ENCODE assay signal across 1 cellular context in the genomic region with DNA sequence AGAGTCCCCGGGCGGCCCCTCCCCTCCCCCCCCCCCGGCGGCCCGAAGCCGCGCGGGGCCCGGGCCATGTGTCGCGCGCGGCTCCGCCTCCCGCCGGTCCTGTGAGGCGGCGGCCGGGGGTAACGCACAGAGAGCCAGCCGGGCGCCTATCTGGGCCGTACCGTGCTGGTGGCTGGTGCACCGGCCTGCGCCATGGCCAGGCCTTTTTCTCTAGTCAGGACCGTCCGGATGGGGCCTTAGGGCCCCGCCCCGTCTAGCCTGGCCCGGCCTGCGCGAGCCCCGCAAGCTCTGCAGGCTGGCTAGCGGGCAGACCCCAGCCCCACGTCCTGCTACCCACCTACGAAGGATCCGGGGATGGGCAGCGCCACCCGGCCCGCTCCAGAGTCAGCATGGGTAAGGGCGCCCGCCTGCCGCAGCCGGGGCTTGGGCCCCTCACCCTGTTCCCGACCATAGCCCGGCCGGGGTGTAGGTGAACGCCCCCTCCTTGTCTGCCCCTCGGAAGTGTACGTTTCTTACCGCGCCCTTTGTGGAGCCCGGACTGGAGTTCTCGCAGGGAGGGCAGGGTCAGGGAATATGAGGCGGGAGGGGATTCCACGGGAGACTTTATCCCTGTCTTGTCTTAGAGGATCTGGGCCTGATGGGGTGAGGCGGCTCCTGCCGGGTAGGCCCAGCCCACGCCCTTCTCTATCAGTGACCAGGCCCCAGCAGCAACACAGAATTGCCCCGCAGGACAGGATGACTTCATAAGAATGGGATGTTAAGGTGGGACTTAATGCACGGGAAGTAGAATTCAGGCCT.
TF ChIP-seq lines count a peak whose summit lies in the region.

A gene with protein sequence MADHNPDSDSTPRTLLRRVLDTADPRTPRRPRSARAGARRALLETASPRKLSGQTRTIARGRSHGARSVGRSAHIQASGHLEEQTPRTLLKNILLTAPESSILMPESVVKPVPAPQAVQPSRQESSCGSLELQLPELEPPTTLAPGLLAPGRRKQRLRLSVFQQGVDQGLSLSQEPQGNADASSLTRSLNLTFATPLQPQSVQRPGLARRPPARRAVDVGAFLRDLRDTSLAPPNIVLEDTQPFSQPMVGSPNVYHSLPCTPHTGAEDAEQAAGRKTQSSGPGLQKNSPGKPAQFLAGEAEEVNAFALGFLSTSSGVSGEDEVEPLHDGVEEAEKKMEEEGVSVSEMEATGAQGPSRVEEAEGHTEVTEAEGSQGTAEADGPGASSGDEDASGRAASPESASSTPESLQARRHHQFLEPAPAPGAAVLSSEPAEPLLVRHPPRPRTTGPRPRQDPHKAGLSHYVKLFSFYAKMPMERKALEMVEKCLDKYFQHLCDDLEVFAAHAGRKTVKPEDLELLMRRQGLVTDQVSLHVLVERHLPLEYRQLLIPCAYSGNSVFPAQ (minus strand): TSS at position 630 of the 798 bp plus-strand sequence. CDS start 13,834 bp downstream, outside the sequence.

TF ChIP-seq in K562, 482 proteins besides CTCF, POLR2A, EP300 and RAD21 (continued from another document and continues in another):
- TF ChIP-seq, protein P1, sequence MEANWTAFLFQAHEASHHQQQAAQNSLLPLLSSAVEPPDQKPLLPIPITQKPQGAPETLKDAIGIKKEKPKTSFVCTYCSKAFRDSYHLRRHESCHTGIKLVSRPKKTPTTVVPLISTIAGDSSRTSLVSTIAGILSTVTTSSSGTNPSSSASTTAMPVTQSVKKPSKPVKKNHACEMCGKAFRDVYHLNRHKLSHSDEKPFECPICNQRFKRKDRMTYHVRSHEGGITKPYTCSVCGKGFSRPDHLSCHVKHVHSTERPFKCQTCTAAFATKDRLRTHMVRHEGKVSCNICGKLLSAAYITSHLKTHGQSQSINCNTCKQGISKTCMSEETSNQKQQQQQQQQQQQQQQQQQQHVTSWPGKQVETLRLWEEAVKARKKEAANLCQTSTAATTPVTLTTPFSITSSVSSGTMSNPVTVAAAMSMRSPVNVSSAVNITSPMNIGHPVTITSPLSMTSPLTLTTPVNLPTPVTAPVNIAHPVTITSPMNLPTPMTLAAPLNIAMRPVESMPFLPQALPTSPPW (CRISPR knock-in tag; IDR thresholded peaks at IDR 0.05), result peak; percentile 91; the same call in 1 of the 2 replicates
- TF ChIP-seq NFE2L1 (tag; IDR thresholded peaks at IDR 0.05; ENCODE audit: borderline replicate concordance, low read depth), result no peak
- TF ChIP-seq, protein P2, sequence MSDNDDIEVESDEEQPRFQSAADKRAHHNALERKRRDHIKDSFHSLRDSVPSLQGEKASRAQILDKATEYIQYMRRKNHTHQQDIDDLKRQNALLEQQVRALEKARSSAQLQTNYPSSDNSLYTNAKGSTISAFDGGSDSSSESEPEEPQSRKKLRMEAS (CRISPR knock-in tag; IDR thresholded peaks at IDR 0.05), result 0 out of 2 replicates have a peak, but pooled peaks have one; percentile 1
- peak in 1 of 2 experiments; percentile 59; a peak in 1 of 4 replicates for TF ChIP-seq TEAD1 (CRISPR knock-in tag; IDR thresholded peaks at IDR 0.05)
- TF ChIP-seq ZNF282 (CRISPR knock-in tag; IDR thresholded peaks at IDR 0.05), result no peak
- TF ChIP-seq MXI1 (IDR thresholded peaks at IDR 0.05; ENCODE audit: low read depth, low read length), result peak; percentile 28; the same call in 1 of the 2 replicates
- no peak; the same call in none of the 2 replicates for TF ChIP-seq MTA3 (IDR thresholded peaks at IDR 0.05; ENCODE audit: borderline replicate concordance)
- no peak for TF ChIP-seq OTX1 (CRISPR knock-in tag; IDR thresholded peaks at IDR 0.05)
- TF ChIP-seq, protein P3, sequence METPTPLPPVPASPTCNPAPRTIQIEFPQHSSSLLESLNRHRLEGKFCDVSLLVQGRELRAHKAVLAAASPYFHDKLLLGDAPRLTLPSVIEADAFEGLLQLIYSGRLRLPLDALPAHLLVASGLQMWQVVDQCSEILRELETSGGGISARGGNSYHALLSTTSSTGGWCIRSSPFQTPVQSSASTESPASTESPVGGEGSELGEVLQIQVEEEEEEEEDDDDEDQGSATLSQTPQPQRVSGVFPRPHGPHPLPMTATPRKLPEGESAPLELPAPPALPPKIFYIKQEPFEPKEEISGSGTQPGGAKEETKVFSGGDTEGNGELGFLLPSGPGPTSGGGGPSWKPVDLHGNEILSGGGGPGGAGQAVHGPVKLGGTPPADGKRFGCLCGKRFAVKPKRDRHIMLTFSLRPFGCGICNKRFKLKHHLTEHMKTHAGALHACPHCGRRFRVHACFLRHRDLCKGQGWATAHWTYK (CRISPR knock-in tag; IDR thresholded peaks at IDR 0.05), result 0 out of 2 replicates have a peak, but pooled peaks have one; percentile 12
- no peak for TF ChIP-seq ZNF41 (CRISPR knock-in tag; conservative IDR thresholded peaks at IDR 0.05)
- no peak for TF ChIP-seq ZNF830 (CRISPR knock-in tag; IDR thresholded peaks at IDR 0.05)
- TF ChIP-seq RBM22 (IDR thresholded peaks at IDR 0.05; ENCODE audit: low read depth, low read length, poor library complexity, severe bottlenecking), result no peak
- TF ChIP-seq SREBF2 (CRISPR knock-in tag; IDR thresholded peaks at IDR 0.05), result no peak
- TF ChIP-seq KHSRP (IDR thresholded peaks at IDR 0.05), result no peak
- TF ChIP-seq, protein P4, sequence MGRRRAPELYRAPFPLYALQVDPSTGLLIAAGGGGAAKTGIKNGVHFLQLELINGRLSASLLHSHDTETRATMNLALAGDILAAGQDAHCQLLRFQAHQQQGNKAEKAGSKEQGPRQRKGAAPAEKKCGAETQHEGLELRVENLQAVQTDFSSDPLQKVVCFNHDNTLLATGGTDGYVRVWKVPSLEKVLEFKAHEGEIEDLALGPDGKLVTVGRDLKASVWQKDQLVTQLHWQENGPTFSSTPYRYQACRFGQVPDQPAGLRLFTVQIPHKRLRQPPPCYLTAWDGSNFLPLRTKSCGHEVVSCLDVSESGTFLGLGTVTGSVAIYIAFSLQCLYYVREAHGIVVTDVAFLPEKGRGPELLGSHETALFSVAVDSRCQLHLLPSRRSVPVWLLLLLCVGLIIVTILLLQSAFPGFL (CRISPR knock-in tag; IDR thresholded peaks at IDR 0.05), result 0 out of 2 replicates have a peak, but pooled peaks have one; percentile 13
- TF ChIP-seq, protein P5, sequence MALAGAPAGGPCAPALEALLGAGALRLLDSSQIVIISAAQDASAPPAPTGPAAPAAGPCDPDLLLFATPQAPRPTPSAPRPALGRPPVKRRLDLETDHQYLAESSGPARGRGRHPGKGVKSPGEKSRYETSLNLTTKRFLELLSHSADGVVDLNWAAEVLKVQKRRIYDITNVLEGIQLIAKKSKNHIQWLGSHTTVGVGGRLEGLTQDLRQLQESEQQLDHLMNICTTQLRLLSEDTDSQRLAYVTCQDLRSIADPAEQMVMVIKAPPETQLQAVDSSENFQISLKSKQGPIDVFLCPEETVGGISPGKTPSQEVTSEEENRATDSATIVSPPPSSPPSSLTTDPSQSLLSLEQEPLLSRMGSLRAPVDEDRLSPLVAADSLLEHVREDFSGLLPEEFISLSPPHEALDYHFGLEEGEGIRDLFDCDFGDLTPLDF (CRISPR knock-in tag; IDR thresholded peaks at IDR 0.05), result peak; percentile 80
- no peak for TF ChIP-seq ZNF707 (CRISPR knock-in tag; conservative IDR thresholded peaks at IDR 0.05)
- no peak for TF ChIP-seq ESRRB (CRISPR knock-in tag; IDR thresholded peaks at IDR 0.05; ENCODE audit: borderline replicate concordance)
- TF ChIP-seq FOXK1 (CRISPR knock-in tag; IDR thresholded peaks at IDR 0.05; ENCODE audit: borderline replicate concordance), result peak; percentile 85; the same call in 1 of the 2 replicates
- TF ChIP-seq, protein P6, sequence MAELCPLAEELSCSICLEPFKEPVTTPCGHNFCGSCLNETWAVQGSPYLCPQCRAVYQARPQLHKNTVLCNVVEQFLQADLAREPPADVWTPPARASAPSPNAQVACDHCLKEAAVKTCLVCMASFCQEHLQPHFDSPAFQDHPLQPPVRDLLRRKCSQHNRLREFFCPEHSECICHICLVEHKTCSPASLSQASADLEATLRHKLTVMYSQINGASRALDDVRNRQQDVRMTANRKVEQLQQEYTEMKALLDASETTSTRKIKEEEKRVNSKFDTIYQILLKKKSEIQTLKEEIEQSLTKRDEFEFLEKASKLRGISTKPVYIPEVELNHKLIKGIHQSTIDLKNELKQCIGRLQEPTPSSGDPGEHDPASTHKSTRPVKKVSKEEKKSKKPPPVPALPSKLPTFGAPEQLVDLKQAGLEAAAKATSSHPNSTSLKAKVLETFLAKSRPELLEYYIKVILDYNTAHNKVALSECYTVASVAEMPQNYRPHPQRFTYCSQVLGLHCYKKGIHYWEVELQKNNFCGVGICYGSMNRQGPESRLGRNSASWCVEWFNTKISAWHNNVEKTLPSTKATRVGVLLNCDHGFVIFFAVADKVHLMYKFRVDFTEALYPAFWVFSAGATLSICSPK (IDR thresholded peaks at IDR 0.05; ENCODE audit: borderline replicate concordance), result no peak
- TF ChIP-seq DNMT1 (IDR thresholded peaks at IDR 0.05), result no peak
- 0 out of 2 replicates have a peak, but pooled peaks have one; percentile 57 for TF ChIP-seq ZZZ3 (IDR thresholded peaks at IDR 0.05)
- TF ChIP-seq, protein P7, sequence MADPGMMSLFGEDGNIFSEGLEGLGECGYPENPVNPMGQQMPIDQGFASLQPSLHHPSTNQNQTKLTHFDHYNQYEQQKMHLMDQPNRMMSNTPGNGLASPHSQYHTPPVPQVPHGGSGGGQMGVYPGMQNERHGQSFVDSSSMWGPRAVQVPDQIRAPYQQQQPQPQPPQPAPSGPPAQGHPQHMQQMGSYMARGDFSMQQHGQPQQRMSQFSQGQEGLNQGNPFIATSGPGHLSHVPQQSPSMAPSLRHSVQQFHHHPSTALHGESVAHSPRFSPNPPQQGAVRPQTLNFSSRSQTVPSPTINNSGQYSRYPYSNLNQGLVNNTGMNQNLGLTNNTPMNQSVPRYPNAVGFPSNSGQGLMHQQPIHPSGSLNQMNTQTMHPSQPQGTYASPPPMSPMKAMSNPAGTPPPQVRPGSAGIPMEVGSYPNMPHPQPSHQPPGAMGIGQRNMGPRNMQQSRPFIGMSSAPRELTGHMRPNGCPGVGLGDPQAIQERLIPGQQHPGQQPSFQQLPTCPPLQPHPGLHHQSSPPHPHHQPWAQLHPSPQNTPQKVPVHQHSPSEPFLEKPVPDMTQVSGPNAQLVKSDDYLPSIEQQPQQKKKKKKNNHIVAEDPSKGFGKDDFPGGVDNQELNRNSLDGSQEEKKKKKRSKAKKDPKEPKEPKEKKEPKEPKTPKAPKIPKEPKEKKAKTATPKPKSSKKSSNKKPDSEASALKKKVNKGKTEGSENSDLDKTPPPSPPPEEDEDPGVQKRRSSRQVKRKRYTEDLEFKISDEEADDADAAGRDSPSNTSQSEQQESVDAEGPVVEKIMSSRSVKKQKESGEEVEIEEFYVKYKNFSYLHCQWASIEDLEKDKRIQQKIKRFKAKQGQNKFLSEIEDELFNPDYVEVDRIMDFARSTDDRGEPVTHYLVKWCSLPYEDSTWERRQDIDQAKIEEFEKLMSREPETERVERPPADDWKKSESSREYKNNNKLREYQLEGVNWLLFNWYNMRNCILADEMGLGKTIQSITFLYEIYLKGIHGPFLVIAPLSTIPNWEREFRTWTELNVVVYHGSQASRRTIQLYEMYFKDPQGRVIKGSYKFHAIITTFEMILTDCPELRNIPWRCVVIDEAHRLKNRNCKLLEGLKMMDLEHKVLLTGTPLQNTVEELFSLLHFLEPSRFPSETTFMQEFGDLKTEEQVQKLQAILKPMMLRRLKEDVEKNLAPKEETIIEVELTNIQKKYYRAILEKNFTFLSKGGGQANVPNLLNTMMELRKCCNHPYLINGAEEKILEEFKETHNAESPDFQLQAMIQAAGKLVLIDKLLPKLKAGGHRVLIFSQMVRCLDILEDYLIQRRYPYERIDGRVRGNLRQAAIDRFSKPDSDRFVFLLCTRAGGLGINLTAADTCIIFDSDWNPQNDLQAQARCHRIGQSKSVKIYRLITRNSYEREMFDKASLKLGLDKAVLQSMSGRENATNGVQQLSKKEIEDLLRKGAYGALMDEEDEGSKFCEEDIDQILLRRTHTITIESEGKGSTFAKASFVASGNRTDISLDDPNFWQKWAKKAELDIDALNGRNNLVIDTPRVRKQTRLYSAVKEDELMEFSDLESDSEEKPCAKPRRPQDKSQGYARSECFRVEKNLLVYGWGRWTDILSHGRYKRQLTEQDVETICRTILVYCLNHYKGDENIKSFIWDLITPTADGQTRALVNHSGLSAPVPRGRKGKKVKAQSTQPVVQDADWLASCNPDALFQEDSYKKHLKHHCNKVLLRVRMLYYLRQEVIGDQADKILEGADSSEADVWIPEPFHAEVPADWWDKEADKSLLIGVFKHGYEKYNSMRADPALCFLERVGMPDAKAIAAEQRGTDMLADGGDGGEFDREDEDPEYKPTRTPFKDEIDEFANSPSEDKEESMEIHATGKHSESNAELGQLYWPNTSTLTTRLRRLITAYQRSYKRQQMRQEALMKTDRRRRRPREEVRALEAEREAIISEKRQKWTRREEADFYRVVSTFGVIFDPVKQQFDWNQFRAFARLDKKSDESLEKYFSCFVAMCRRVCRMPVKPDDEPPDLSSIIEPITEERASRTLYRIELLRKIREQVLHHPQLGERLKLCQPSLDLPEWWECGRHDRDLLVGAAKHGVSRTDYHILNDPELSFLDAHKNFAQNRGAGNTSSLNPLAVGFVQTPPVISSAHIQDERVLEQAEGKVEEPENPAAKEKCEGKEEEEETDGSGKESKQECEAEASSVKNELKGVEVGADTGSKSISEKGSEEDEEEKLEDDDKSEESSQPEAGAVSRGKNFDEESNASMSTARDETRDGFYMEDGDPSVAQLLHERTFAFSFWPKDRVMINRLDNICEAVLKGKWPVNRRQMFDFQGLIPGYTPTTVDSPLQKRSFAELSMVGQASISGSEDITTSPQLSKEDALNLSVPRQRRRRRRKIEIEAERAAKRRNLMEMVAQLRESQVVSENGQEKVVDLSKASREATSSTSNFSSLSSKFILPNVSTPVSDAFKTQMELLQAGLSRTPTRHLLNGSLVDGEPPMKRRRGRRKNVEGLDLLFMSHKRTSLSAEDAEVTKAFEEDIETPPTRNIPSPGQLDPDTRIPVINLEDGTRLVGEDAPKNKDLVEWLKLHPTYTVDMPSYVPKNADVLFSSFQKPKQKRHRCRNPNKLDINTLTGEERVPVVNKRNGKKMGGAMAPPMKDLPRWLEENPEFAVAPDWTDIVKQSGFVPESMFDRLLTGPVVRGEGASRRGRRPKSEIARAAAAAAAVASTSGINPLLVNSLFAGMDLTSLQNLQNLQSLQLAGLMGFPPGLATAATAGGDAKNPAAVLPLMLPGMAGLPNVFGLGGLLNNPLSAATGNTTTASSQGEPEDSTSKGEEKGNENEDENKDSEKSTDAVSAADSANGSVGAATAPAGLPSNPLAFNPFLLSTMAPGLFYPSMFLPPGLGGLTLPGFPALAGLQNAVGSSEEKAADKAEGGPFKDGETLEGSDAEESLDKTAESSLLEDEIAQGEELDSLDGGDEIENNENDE (IDR thresholded peaks at IDR 0.05; ENCODE audit: low read depth, low read length), result no peak
